12 cellular contexts compared by ENCODE assay signal in genomic region chr4:142818009-142818408, GRCh38. TPM values are rescaled to one million over a fixed set of nuclear protein-coding genes. Genes with fewer than 3 reads are reported as not detected.
DNase-seq lines count a peak whose midpoint lies in the region; ATAC-seq and TF ChIP-seq lines count a peak whose summit lies in the region.
"Had no signal": no experiment of that assay in that cellular context is flagged by ENCODE, and none has a peak within 500 bp of the region (broad histone marks: within the 10 kb centered on the region; RNA-seq: fewer than 3 reads in every experiment).

No MANE protein-coding gene starts in this region.

- H3K4me1 ChIP-seq in left ventricle myocardium inferior (peaks cover 25% of the 10 kb centered on the region), GM23338 (ENCODE audit: insufficient read depth) (no peaks in the 10 kb centered on the region)

- peaks cover 5% of the 10 kb centered on the region for H3K9me3 ChIP-seq in left ventricle myocardium inferior (replicated peaks)
- H3K9me3 ChIP-seq: mucosa of descending colon had no signal

- H3K36me3 ChIP-seq in left ventricle myocardium inferior, result no peaks in the 10 kb centered on the region
- no peaks in the 10 kb centered on the region for H3K36me3 ChIP-seq in GM23338 (ENCODE audit: insufficient read depth)

- H3K27ac ChIP-seq in left ventricle myocardium inferior (replicated peaks) (peak overlapping the region; percentile 57), GM23338 (ENCODE audit: low read depth) (no peak overlapping the region)
- H3K27ac ChIP-seq: foreskin keratinocyte had no signal

- no peaks in the 10 kb centered on the region for H3K9me2 ChIP-seq in GM23338 (ENCODE audit: insufficient read depth)

- TF ChIP-seq CTCF in left ventricle myocardium inferior (IDR thresholded peaks at IDR 0.05; ENCODE audit: borderline replicate concordance), result no peak
- TF ChIP-seq CTCF in WI38 (IDR thresholded peaks at IDR 0.05; ENCODE audit: low read depth, low read length), result no peak
- no peak for TF ChIP-seq CTCF in GM23338 (conservative IDR thresholded peaks at IDR 0.05; ENCODE audit: low read depth in 2 of 2)

- no peak overlapping the region for H2AFZ ChIP-seq in GM23338

- H3K79me2 ChIP-seq in GM23338 (replicated peaks; ENCODE audit: insufficient read depth), result no peaks in the 10 kb centered on the region

- no peaks in the 10 kb centered on the region for H3K27me3 Mint-ChIP-seq in GM23338 (ENCODE audit: insufficient read depth, low read depth, poor library complexity)

- H3K4me3 Mint-ChIP-seq in GM23338, result no peak overlapping the region
- H3K4me3 Mint-ChIP-seq: CD4-positive, CD25-positive, alpha-beta regulatory T cell had no signal

- ATAC-seq in Right ventricle myocardium superior (ENCODE audit: poor library complexity) (no peak), HG02970 (IDR thresholded peaks at IDR 0.05; ENCODE audit: low FRiP score, unreplicated experiment) (no peak), GM23338 (no peak), GM18909 (IDR thresholded peaks at IDR 0.05; ENCODE audit: poor library complexity, unreplicated experiment) (no peak)
- ATAC-seq: mucosa of descending colon had no signal

- no peak overlapping the region for H3K4me3 ChIP-seq in left ventricle myocardium inferior
- H3K4me3 ChIP-seq in WI38 (ENCODE audit: low read depth, low read length), result peak overlapping the region; percentile 16; the same call in 1 of the 2 replicates
- no peak overlapping the region for H3K4me3 ChIP-seq in GM23338
- H3K4me3 ChIP-seq: mucosa of descending colon had no signal

- H3K4me2 ChIP-seq in GM23338, result no peak overlapping the region

- no peaks in the 10 kb centered on the region for H3F3A ChIP-seq in GM23338 (replicated peaks; ENCODE audit: low read depth)

- DNase-seq in left ventricle myocardium inferior, result no peak
- no peak for DNase-seq in Right ventricle myocardium superior
- DNase-seq in left kidney (ENCODE audit: low read depth, low spot score), result peak; percentile 21
- no peak for DNase-seq in GM23338 (ENCODE audit: low spot score)
- DNase-seq in NK-92 (lab: John Stamatoyannopoulos, UW; ENCODE audit: unreplicated experiment), result no peak
- DNase-seq: mucosa of descending colon, small intestine had no signal

- H4K20me1 ChIP-seq in GM23338 (replicated peaks; ENCODE audit: insufficient read depth), result no peaks in the 10 kb centered on the region

- no peaks in the 10 kb centered on the region for H3K36me3 Mint-ChIP-seq in GM23338 (ENCODE audit: low read depth)

- intact Hi-C loops in left ventricle myocardium inferior (cut with micrococcal nuclease), result no loop called here
- intact Hi-C loops in Right ventricle myocardium superior (cut with DNase I), result no loop called here

- H3K27me3 ChIP-seq in left ventricle myocardium inferior (ENCODE audit: low read depth) (no peaks in the 10 kb centered on the region), GM23338 (ENCODE audit: insufficient read depth) (no peaks in the 10 kb centered on the region)
- H3K27me3 ChIP-seq: foreskin keratinocyte had no signal

- no peaks in the 10 kb centered on the region for H3K9me3 Mint-ChIP-seq in GM23338

- no peak overlapping the region for H3K27ac Mint-ChIP-seq in GM23338
- H3K27ac Mint-ChIP-seq: CD4-positive, CD25-positive, alpha-beta regulatory T cell had no signal

- no peaks in the 10 kb centered on the region for H3K4me1 Mint-ChIP-seq in GM23338

TF ChIP-seq in GM23338, 12 proteins besides CTCF, POLR2A, EP300 and RAD21 (continues in another document):
- TF ChIP-seq ETS1 (IDR thresholded peaks at IDR 0.05) (no peak), POLR2AphosphoS5 (IDR thresholded peaks at IDR 0.05; ENCODE audit: low read depth) (no peak), ZNF114 (CRISPR knock-in tag; IDR thresholded peaks at IDR 0.05) (no peak), ZNF462 (CRISPR knock-in tag; IDR thresholded peaks at IDR 0.05) (no peak), EZH2 (IDR thresholded peaks at IDR 0.05; ENCODE audit: low read depth, unreplicated experiment) (no peak), STAT1 (IDR thresholded peaks at IDR 0.05; ENCODE audit: unreplicated experiment) (no peak), ZNF331 (CRISPR knock-in tag; IDR thresholded peaks at IDR 0.05; ENCODE audit: low read depth) (no peak), NANOG (IDR thresholded peaks at IDR 0.05; ENCODE audit: borderline replicate concordance) (no peak), JUNB (IDR thresholded peaks at IDR 0.05; ENCODE audit: unreplicated experiment) (no peak), CREB1 (CRISPR knock-in tag; IDR thresholded peaks at IDR 0.05; ENCODE audit: low read depth) (no peak)

RNA-seq across cellular contexts. Expression of gene INPP4B, which starts 28.1 kb away (rescaled TPM):
- 61.1 TPM for total RNA-seq in left ventricle myocardium inferior
- total RNA-seq in Right ventricle myocardium superior, result 10.7 TPM
- 0.12 and 0.14 TPM in 2 replicates for total RNA-seq in GM23338 (2014; rRNA removed; shearing (Covaris generic))
- polyA plus RNA-seq in GM23338 (2016; fragmentation: Nextera tagmentation; extraction: Ambion mirVana), result 0.03 and 0.11 TPM in 2 replicates

Comparison
In these comparisons a context has a peak if more than half of its experiments do, and no peak if none do; other contexts are left out.
1. RNA of gene INPP4B, which starts 28.1 kb away (total RNA-seq): 61.1 TPM in left ventricle myocardium inferior (single experiment) and 10.7 TPM in Right ventricle myocardium superior (single experiment); 0.12 to 0.14 TPM in GM23338; every median in the first group is over 10 times any median in the second.